8 cellular contexts compared by ENCODE assay signal in genomic region chr1:42956739-42957138, GRCh38. TPM values are rescaled to one million over a fixed set of nuclear protein-coding genes. Genes with fewer than 3 reads are reported as not detected.
DNase-seq lines count a peak whose midpoint lies in the region; ATAC-seq and TF ChIP-seq lines count a peak whose summit lies in the region.

No MANE protein-coding gene starts in this region.

- POLR2A ChIA-PET in AG04449 (lab: Yijun Ruan, JAX) = interaction anchor here (0.6 to 1.6 kb wide), 7 partner anchors 8 to 436 kb away, joined by 3 to 6 read pairs (median 4); no protein-coding TSS in a partner anchor

- CTCF ChIA-PET in AG04449 (lab: Yijun Ruan, JAX) = interaction anchor here (1.4 to 3.3 kb wide), 3 partner anchors 9 to 117 kb away, joined by 3 to 20 read pairs (median 4); no protein-coding TSS in a partner anchor

- peak overlapping the region; percentile 71 for H3K9ac ChIP-seq in mucosa of stomach (ENCODE audit: low read length)

- H3K27ac Mint-ChIP-seq in IgD-negative memory B cell = peak overlapping the region; percentile 94 to 98 (median 95)
- peak overlapping the region; percentile 63 to 96 (median 95) for H3K27ac Mint-ChIP-seq in brain

- H3K9me3 Mint-ChIP-seq in IgD-negative memory B cell = peaks cover 0 to 2% (median 0%) of the 10 kb centered on the region in 3 donors
- H3K9me3 Mint-ChIP-seq in brain = peaks cover 0 to 2% (median 0%) of the 10 kb centered on the region in 5 experiments

- no peaks in the 10 kb centered on the region for H3K36me3 ChIP-seq in mucosa of stomach (ENCODE audit: control insufficient read depth, insufficient read depth, low read length)

- H3K9me3 ChIP-seq in mucosa of stomach (ENCODE audit: control insufficient read depth, low read length) = no peaks in the 10 kb centered on the region

- TF ChIP-seq CTCF in AG04449 (IDR thresholded peaks at IDR 0.05; ENCODE audit: insufficient read depth, low read length, missing control alignments) (no peak), brain (conservative IDR thresholded peaks at IDR 0.05) (no peak)

- H3K4me1 ChIP-seq in mucosa of stomach (ENCODE audit: control insufficient read depth, insufficient read depth, low read length) = peaks cover 25% of the 10 kb centered on the region

- H3K4me3 Mint-ChIP-seq in IgD-negative memory B cell = peak overlapping the region; percentile 91 to 99 (median 98)
- H3K4me3 Mint-ChIP-seq in brain = peak overlapping the region; percentile 90 to 97 (median 91)

- H3K4me3 ChIP-seq in AG04449 (ENCODE audit: low read depth, low read length) (peak overlapping the region; percentile 88), mucosa of stomach (ENCODE audit: low read length) (peak overlapping the region; percentile 28)

- H3K36me3 Mint-ChIP-seq in IgD-negative memory B cell = peaks cover 13% of the 10 kb centered on the region
- H3K36me3 Mint-ChIP-seq in brain = peaks cover 45% of the 10 kb centered on the region

- peaks cover 2% of the 10 kb centered on the region for H3K27me3 ChIP-seq in mucosa of stomach (ENCODE audit: control insufficient read depth, insufficient read depth, low read length)

- DNase-seq in AG04449 (ENCODE audit: low read depth, low spot score) = no peak
- DNase-seq in stimulated activated naive CD4-positive, alpha-beta T cell (lab: John Stamatoyannopoulos, UW) = no peak
- DNase-seq in AML-193 (lab: John Stamatoyannopoulos, UW) = no peak
- no peak for DNase-seq in stimulated activated CD8-positive, alpha-beta memory T cell treated with anti-CD3 and anti-CD28 coated beads, Interleukin-4, amount 100 ng/mL, for 48 hours

- no peak for ATAC-seq in GM21717 (IDR thresholded peaks at IDR 0.05; ENCODE audit: unreplicated experiment)

- H3K4me1 Mint-ChIP-seq in IgD-negative memory B cell (peaks cover 43 to 55% (median 54%) of the 10 kb centered on the region in 3 donors), brain (peaks cover 83% of the 10 kb centered on the region)

- peaks cover 1% of the 10 kb centered on the region for H3K27me3 Mint-ChIP-seq in IgD-negative memory B cell
- H3K27me3 Mint-ChIP-seq in brain = peaks cover 9% of the 10 kb centered on the region

RNA-seq across cellular contexts. Expression of gene SLC2A1, which starts 1.9 kb away (rescaled TPM):
- polyA plus RNA-seq in IgD-negative memory B cell (90.6 TPM), brain (ENCODE audit: insufficient read depth, low read depth, low replicate concordance) (127 TPM)
